In genomic region chr2:241702405-241703127, GRCh38 we compare ENCODE assay signal across 8 cellular contexts. TPM values are rescaled to one million over a fixed set of nuclear protein-coding genes. Genes with fewer than 3 reads are reported as not detected.
DNase-seq lines count a peak whose midpoint lies in the region; ATAC-seq and TF ChIP-seq lines count a peak whose summit lies in the region.

No MANE protein-coding gene starts in this region.

- H3K9me3 Mint-ChIP-seq in activated naive CD8-positive, alpha-beta T cell treated with anti-CD3 and anti-CD28 coated beads, Interleukin-2, amount 50 U/mL, for 24 hours = peaks cover 3% of the 10 kb centered on the region

- H3K27me3 Mint-ChIP-seq in activated naive CD8-positive, alpha-beta T cell treated with anti-CD3 and anti-CD28 coated beads, Interleukin-2, amount 50 U/mL, for 24 hours = no peaks in the 10 kb centered on the region

- H3K4me3 ChIP-seq in right atrium auricular region = peak overlapping the region; percentile 72 to 79
- H3K4me3 ChIP-seq in rectal smooth muscle tissue (ENCODE audit: low read length) = peak overlapping the region; percentile 80
- H3K4me3 ChIP-seq in aorta (ENCODE audit: low read length in 2 of 2) = peak overlapping the region; percentile 75 to 84

- H3K27ac Mint-ChIP-seq in activated naive CD8-positive, alpha-beta T cell treated with anti-CD3 and anti-CD28 coated beads, Interleukin-2, amount 50 U/mL, for 24 hours = peak overlapping the region; percentile 89

- H3K36me3 Mint-ChIP-seq in activated naive CD8-positive, alpha-beta T cell treated with anti-CD3 and anti-CD28 coated beads, Interleukin-2, amount 50 U/mL, for 24 hours (ENCODE audit: low read depth) = peaks cover 28% of the 10 kb centered on the region

- intact Hi-C loops in aorta (cut with DNase I) = no loop called here

- H3K36me3 ChIP-seq in right atrium auricular region (peaks cover 31% of the 10 kb centered on the region), rectal smooth muscle tissue (ENCODE audit: control insufficient read depth, insufficient read depth, low read length) (peaks cover 7% of the 10 kb centered on the region), aorta (ENCODE audit: control insufficient read depth in 1 of 2, insufficient read depth in 2 of 2, low read length in 1 of 2) (peaks cover 0 to 7% of the 10 kb centered on the region in 2 donors)

- H3K9me3 ChIP-seq in right atrium auricular region = no peaks in the 10 kb centered on the region
- H3K9me3 ChIP-seq in aorta (ENCODE audit: control insufficient read depth, low read length) = no peaks in the 10 kb centered on the region

- H3K27me3 ChIP-seq in right atrium auricular region = no peaks in the 10 kb centered on the region
- H3K27me3 ChIP-seq in rectal smooth muscle tissue (ENCODE audit: control insufficient read depth, insufficient read depth, low read length) = no peaks in the 10 kb centered on the region
- H3K27me3 ChIP-seq in aorta (ENCODE audit: control insufficient read depth in 1 of 2, insufficient read depth in 2 of 2, low read length in 1 of 2) = no peaks in the 10 kb centered on the region

- H3K4me1 ChIP-seq in right atrium auricular region (peaks cover 0 to 15% of the 10 kb centered on the region in 2 donors), rectal smooth muscle tissue (ENCODE audit: control insufficient read depth, insufficient read depth, low read length) (peaks cover 3% of the 10 kb centered on the region), aorta (ENCODE audit: control insufficient read depth in 1 of 2, insufficient read depth in 2 of 2, low read length in 2 of 2) (no peaks in the 10 kb centered on the region)

- 1% methylated on average over 46 to 62 of the region's 62 CpGs for WGBS in aorta, 2 donors

- peak overlapping the region; percentile 56 for H3K9ac ChIP-seq in rectal smooth muscle tissue (ENCODE audit: low read length)

- ATAC-seq in HG02588 (IDR thresholded peaks at IDR 0.05; ENCODE audit: unreplicated experiment) (peak; percentile 61), aorta (ENCODE audit: low FRiP score) (peak; percentile 96)
- ATAC-seq in activated naive CD8-positive, alpha-beta T cell treated with anti-CD3 and anti-CD28 coated beads, Interleukin-2, amount 50 U/mL, for 24 hours = peak; percentile 69

- peak overlapping the region; percentile 87 to 95 for H3K27ac ChIP-seq in right atrium auricular region
- peak overlapping the region; percentile 66 for H3K27ac ChIP-seq in rectal smooth muscle tissue (ENCODE audit: low read depth, low read length)
- H3K27ac ChIP-seq in aorta (ENCODE audit: low read depth in 1 of 2, low read length in 2 of 2) = peak overlapping the region in 1 of 2 donors; percentile 28

- TF ChIP-seq CTCF in GM12873 (IDR thresholded peaks at IDR 0.05; ENCODE audit: insufficient read depth, low read depth, low read length, missing control alignments) (peak; percentile 71), right atrium auricular region (IDR thresholded peaks at IDR 0.05) (peak; percentile 11 to 50)

- peaks cover 32% of the 10 kb centered on the region for H3K4me1 Mint-ChIP-seq in activated naive CD8-positive, alpha-beta T cell treated with anti-CD3 and anti-CD28 coated beads, Interleukin-2, amount 50 U/mL, for 24 hours

- peak; percentile 84 for DNase-seq in NAMALWA (ENCODE audit: low spot score)
- DNase-seq in SW 1271 (lab: John Stamatoyannopoulos, UW) = peak; percentile 69 to 80
- DNase-seq in activated naive CD8-positive, alpha-beta T cell treated with anti-CD3 and anti-CD28 coated beads, Interleukin-2, amount 50 U/mL, for 24 hours = peak; percentile 91
- DNase-seq in right atrium auricular region (ENCODE audit: low spot score) = peak; percentile 83
- DNase-seq in aorta = peak; percentile 88 to 93

- peak overlapping the region; percentile 88 for H3K4me3 Mint-ChIP-seq in activated naive CD8-positive, alpha-beta T cell treated with anti-CD3 and anti-CD28 coated beads, Interleukin-2, amount 50 U/mL, for 24 hours

RNA-seq across cellular contexts. Expression of gene ING5, which starts 0.7 kb away (rescaled TPM):
- total RNA-seq in right atrium auricular region = 10 to 100 TPM; 21.9 to 32.7 TPM
- 10 to 100 TPM; 30.7 to 31.7 TPM for total RNA-seq in aorta
- polyA plus RNA-seq in aorta = 10 to 100 TPM; 11.9 to 51.7 TPM

RNA-seq across cellular contexts. Expression of gene DTYMK, which starts 16.0 kb away (rescaled TPM):
- total RNA-seq in right atrium auricular region (1 to 10 TPM; 6.4 to 6.6 TPM), aorta (10 to 100 TPM in 1 of 2 donors, 1 to 10 TPM in 1; 8.4 to 18.5 TPM)
- polyA plus RNA-seq in aorta = 10 to 100 TPM in 1 of 2 donors, 1 to 10 TPM in 1; 9.4 to 14.3 TPM

RNA-seq across cellular contexts. Expression of gene D2HGDH, which starts 31.9 kb away (rescaled TPM):
- total RNA-seq in right atrium auricular region (10 to 100 TPM in 1 of 2 donors, 1 to 10 TPM in 1; 7.5 to 11.7 TPM), aorta (10 to 100 TPM; 20.5 to 29.9 TPM)
- 10 to 100 TPM in 1 of 2 donors, 1 to 10 TPM in 1; 4.1 to 69.8 TPM for polyA plus RNA-seq in aorta
